19 cellular contexts compared by ENCODE assay signal in the genomic region with DNA sequence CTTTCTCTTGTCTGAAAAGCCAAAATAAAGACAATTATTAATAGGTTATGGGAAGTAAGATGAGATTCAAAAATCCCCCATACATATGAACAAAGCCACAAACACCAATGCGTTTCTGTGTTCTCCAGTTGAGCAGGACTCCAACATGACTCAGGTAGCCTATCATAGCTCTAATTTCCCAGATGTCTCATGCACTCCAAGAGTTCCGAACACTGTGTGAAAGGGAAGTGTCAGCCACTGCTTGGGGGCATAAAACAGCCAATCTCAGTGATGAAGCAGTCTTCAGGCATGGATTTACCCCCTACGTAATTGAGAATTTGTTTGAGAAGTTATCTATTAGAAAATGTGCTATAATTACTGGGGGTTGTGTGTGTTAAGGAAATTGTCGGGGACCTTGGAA.
A peak's percentile ranks its signal among the peaks of the same experiment; 100 is the strongest.
DNase-seq lines count a peak whose midpoint lies in the region; ATAC-seq and TF ChIP-seq lines count a peak whose summit lies in the region.
"Had no signal": no experiment of that assay in that cellular context is flagged by ENCODE, and none has a peak within 500 bp of the region (broad histone marks: within the 10 kb centered on the region; RNA-seq: fewer than 3 reads in every experiment).

No MANE protein-coding gene starts in this region.

- no peak overlapping the region for H3K4ac ChIP-seq in IMR-90 (ENCODE audit: low read depth, low read length)

- no peak overlapping the region for H2BK20ac ChIP-seq in IMR-90 (ENCODE audit: low read depth, low read length)

- H3K27ac Mint-ChIP-seq in stimulated activated naive B cell treated with anti-CD40 and anti-IgM and Interleukin-4, amounts not matched to agents 10 μg/mL and 1 μg/mL and 100 μg/mL, for 72 hours, result no peak overlapping the region
- H3K27ac Mint-ChIP-seq in activated T-helper 1 cell treated with anti-CD3 and anti-CD28 coated beads, Interleukin-12 subunit alpha, Interleukin-12 subunit beta, Interleukin-2, Interleukin-4 antibody, amounts not matched to agents 30 ng/mL and 10 ng/mL and 1 ng/mL, durations not matched to agents 14 hours and 24 hours and 36 hours, result no peak overlapping the region
- H3K27ac Mint-ChIP-seq: IgD-negative memory B cell, nephron progenitor cell had no signal

- H2BK120ac ChIP-seq in IMR-90 (ENCODE audit: low read depth, low read length), result no peak overlapping the region

- H3K9me3 Mint-ChIP-seq in stimulated activated naive B cell treated with anti-CD40 and anti-IgM and Interleukin-4, amounts not matched to agents 10 μg/mL and 1 μg/mL and 100 μg/mL, for 72 hours, result no peaks in the 10 kb centered on the region
- H3K9me3 Mint-ChIP-seq in activated T-helper 1 cell treated with anti-CD3 and anti-CD28 coated beads, Interleukin-12 subunit alpha, Interleukin-12 subunit beta, Interleukin-2, Interleukin-4 antibody, amounts not matched to agents 30 ng/mL and 10 ng/mL and 1 ng/mL, durations not matched to agents 14 hours and 24 hours and 36 hours, result no peaks in the 10 kb centered on the region
- H3K9me3 Mint-ChIP-seq: IgD-negative memory B cell had no signal

- no peaks in the 10 kb centered on the region for H3K36me3 Mint-ChIP-seq in stimulated activated naive B cell treated with anti-CD40 and anti-IgM and Interleukin-4, amounts not matched to agents 10 μg/mL and 1 μg/mL and 100 μg/mL, for 72 hours
- H3K36me3 Mint-ChIP-seq in activated T-helper 1 cell treated with anti-CD3 and anti-CD28 coated beads, Interleukin-12 subunit alpha, Interleukin-12 subunit beta, Interleukin-2, Interleukin-4 antibody, amounts not matched to agents 30 ng/mL and 10 ng/mL and 1 ng/mL, durations not matched to agents 14 hours and 24 hours and 36 hours (ENCODE audit: low read depth), result no peaks in the 10 kb centered on the region
- H3K36me3 Mint-ChIP-seq: IgD-negative memory B cell had no signal

- TF ChIP-seq POLR2A in breast epithelium (IDR thresholded peaks at IDR 0.05), result no peak
- no peak for TF ChIP-seq POLR2A in IMR-90 (IDR thresholded peaks at IDR 0.05; ENCODE audit: low read depth, low read length)

- DNase-seq in mammary epithelial cell (peak; percentile 31), breast epithelium (ENCODE audit: low spot score in 2 of 2) (no peak), IMR-90 (no peak)
- no peak for DNase-seq in stimulated activated naive B cell treated with anti-CD40 and anti-IgM and Interleukin-4, amounts not matched to agents 10 μg/mL and 1 μg/mL and 100 μg/mL, for 72 hours
- DNase-seq in activated T-helper 1 cell treated with anti-CD3 and anti-CD28 coated beads, Interleukin-12 subunit alpha, Interleukin-12 subunit beta, Interleukin-2, Interleukin-4 antibody, amounts not matched to agents 30 ng/mL and 10 ng/mL and 1 ng/mL, durations not matched to agents 14 hours and 24 hours and 36 hours (ENCODE audit: low spot score), result no peak
- DNase-seq in activated naive CD4-positive, alpha-beta T cell (lab: John Stamatoyannopoulos, UW), result no peak
- DNase-seq in stimulated activated CD4-positive, alpha-beta T cell treated with anti-CD3 and anti-CD28 coated beads, Interleukin-1b, Interleukin-23, amount 100 ng/mL, for 48 hours, result no peak
- DNase-seq: activated CD4-positive, alpha-beta T cell treated with anti-CD3 and anti-CD28 coated beads for 1 hour; activated T-cell treated with anti-CD3 and anti-CD28 coated beads, Interleukin-2, amount 50 U/mL, for 1 hour; C1 segment of cervical spinal cord; DMS79 treated with DMSO at 0.1 percent for 48 hours; NCI-H2171 treated with DMSO at 0.1 percent for 48 hours; nephron progenitor cell; NK-92 treated with Interleukin-12 subunit alpha and Interleukin-12 subunit beta, amount 100 ng/mL, for 24 hours had no signal

- TF ChIP-seq CTCF in mammary epithelial cell (conservative IDR thresholded peaks at IDR 0.05 in 1 of 2, IDR thresholded peaks at IDR 0.05 in 1 of 2; ENCODE audit: extremely low read depth in 1 of 2, insufficient read depth in 1 of 2, low read depth in 1 of 2, low read length in 2 of 2) (no peak), breast epithelium (IDR thresholded peaks at IDR 0.05) (no peak), IMR-90 (conservative IDR thresholded peaks at IDR 0.05; ENCODE audit: low read depth, low read length) (no peak)

- ATAC-seq in HG02610 (IDR thresholded peaks at IDR 0.05; ENCODE audit: unreplicated experiment) (peak; percentile 36), IMR-90 (ENCODE audit: low read depth) (no peak)
- peak; percentile 33 to 43 for ATAC-seq in stimulated activated naive B cell treated with anti-CD40 and anti-IgM and Interleukin-4, amounts not matched to agents 10 μg/mL and 1 μg/mL and 100 μg/mL, for 72 hours (replicated peaks)
- ATAC-seq: Right ventricle myocardium inferior had no signal

- TF ChIP-seq RAD21 in IMR-90 (IDR thresholded peaks at IDR 0.05; ENCODE audit: low read length), result no peak

- H2AFZ ChIP-seq in mammary epithelial cell (ENCODE audit: low read depth, low read length) (peak overlapping the region; percentile 6), IMR-90 (replicated peaks; ENCODE audit: low read length, poor library complexity) (peak overlapping the region; percentile 63)

- no peak overlapping the region for H4K5ac ChIP-seq in IMR-90 (ENCODE audit: low read depth, low read length)

- CTCF ChIA-PET in mammary epithelial cell (lab: Charles Lee; ENCODE audit: low non-redundant PET), result no interaction called here
- CTCF ChIA-PET in IMR-90 (lab: Yijun Ruan, JAX), result no interaction called here

- no peaks in the 10 kb centered on the region for H3K79me1 ChIP-seq in IMR-90 (ENCODE audit: low read depth in 1 of 2, low read length in 2 of 2)

- H3K4me3 ChIP-seq in mammary epithelial cell (replicated peaks in 1 of 3; ENCODE audit: insufficient read depth in 1 of 3, low read depth in 2 of 3, low read length in 3 of 3) (no peak overlapping the region), breast epithelium (no peak overlapping the region), IMR-90 (ENCODE audit: insufficient read depth, low read depth, low read length) (no peak overlapping the region)
- H3K4me3 ChIP-seq: suprapubic skin had no signal

- no peak overlapping the region for H2AK9ac ChIP-seq in IMR-90 (replicated peaks; ENCODE audit: low read depth, low read length, poor library complexity)

- no peak overlapping the region for H3K18ac ChIP-seq in IMR-90 (ENCODE audit: low read depth, low read length)

- H3K36me3 ChIP-seq in mammary epithelial cell (ENCODE audit: insufficient read depth, low read length) (no peaks in the 10 kb centered on the region), breast epithelium (no peaks in the 10 kb centered on the region), IMR-90 (ENCODE audit: control insufficient read depth, insufficient read depth, low read length) (no peaks in the 10 kb centered on the region)
- H3K36me3 ChIP-seq: suprapubic skin had no signal

- H3K9ac ChIP-seq in mammary epithelial cell (ENCODE audit: insufficient read depth, low read length) (no peak overlapping the region), IMR-90 (ENCODE audit: low read depth, low read length) (no peak overlapping the region)

- H3K79me2 ChIP-seq in mammary epithelial cell (ENCODE audit: insufficient read depth, low read length), result no peaks in the 10 kb centered on the region

- H2AK5ac ChIP-seq in IMR-90 (ENCODE audit: low read depth, low read length), result no peak overlapping the region

- intact Hi-C loops in mammary epithelial cell (cut with micrococcal nuclease) (no loop called here), breast epithelium (cut with DNase I; ENCODE audit: low total_unique reads) (no loop called here), IMR-90 (cut with micrococcal nuclease) (no loop called here)
- intact Hi-C loops in activated T-helper 1 cell treated with anti-CD3 and anti-CD28 coated beads, Interleukin-12 subunit alpha, Interleukin-12 subunit beta, Interleukin-2, Interleukin-4 antibody, amounts not matched to agents 30 ng/mL and 10 ng/mL and 1 ng/mL, durations not matched to agents 14 hours and 24 hours and 36 hours (cut with micrococcal nuclease), result no loop called here

- in situ Hi-C loops in mammary epithelial cell (cut with MboI; ENCODE audit: low sequenced_read_pairs in 2 of 2) (no loop called here), IMR-90 (cut with MboI; ENCODE audit: low sequenced_read_pairs) (no loop called here)

- POLR2A ChIA-PET in IMR-90 (lab: Charles Lee; ENCODE audit: unreplicated experiment), result no interaction called here

- dilution Hi-C loops in mammary epithelial cell (cut with HindIII; ENCODE audit: low sequenced_read_pairs), result no loop called here
- dilution Hi-C loops in IMR-90 (cut with HindIII; ENCODE audit: low sequenced_read_pairs, unreplicated experiment), result no loop called here

- no peak overlapping the region for H4K91ac ChIP-seq in IMR-90 (ENCODE audit: insufficient read depth, low read depth, low read length)

- H3K56ac ChIP-seq in IMR-90 (ENCODE audit: extremely low read depth, insufficient read depth, low read length), result no peak overlapping the region

- H3K4me1 Mint-ChIP-seq in stimulated activated naive B cell treated with anti-CD40 and anti-IgM and Interleukin-4, amounts not matched to agents 10 μg/mL and 1 μg/mL and 100 μg/mL, for 72 hours, result peaks cover 0 to 3% of the 10 kb centered on the region in 2 donors
- H3K4me1 Mint-ChIP-seq in activated T-helper 1 cell treated with anti-CD3 and anti-CD28 coated beads, Interleukin-12 subunit alpha, Interleukin-12 subunit beta, Interleukin-2, Interleukin-4 antibody, amounts not matched to agents 30 ng/mL and 10 ng/mL and 1 ng/mL, durations not matched to agents 14 hours and 24 hours and 36 hours (ENCODE audit: low read depth), result no peaks in the 10 kb centered on the region
- H3K4me1 Mint-ChIP-seq: IgD-negative memory B cell had no signal

- H4K20me1 ChIP-seq in mammary epithelial cell (ENCODE audit: insufficient read depth, low read length) (no peaks in the 10 kb centered on the region), IMR-90 (ENCODE audit: insufficient read depth, low read length) (no peaks in the 10 kb centered on the region)

- BruUV-seq in mammary epithelial cell (replicated peaks; lab: Mats Ljungman, UMichigan) (no TSS peak), IMR-90 (replicated peaks; lab: Mats Ljungman, UMichigan) (no TSS peak)

- no peaks in the 10 kb centered on the region for H3K9me1 ChIP-seq in IMR-90 (ENCODE audit: insufficient read depth, low read length)

- H3K27me3 ChIP-seq in mammary epithelial cell (ENCODE audit: insufficient read depth, low read length) (no peaks in the 10 kb centered on the region), breast epithelium (no peaks in the 10 kb centered on the region), IMR-90 (ENCODE audit: control insufficient read depth, insufficient read depth, low read length) (no peaks in the 10 kb centered on the region)
- H3K27me3 ChIP-seq: suprapubic skin had no signal

- no peak overlapping the region for H4K8ac ChIP-seq in IMR-90 (ENCODE audit: low read depth in 2 of 2, low read length in 2 of 2)

- H3K27ac ChIP-seq in mammary epithelial cell (ENCODE audit: insufficient read depth, low read depth, low read length) (no peak overlapping the region), breast epithelium (no peak overlapping the region), IMR-90 (ENCODE audit: insufficient read depth, low read length) (no peak overlapping the region)
- H3K27ac ChIP-seq: 22Rv1, suprapubic skin had no signal

- H3K4me3 Mint-ChIP-seq in stimulated activated naive B cell treated with anti-CD40 and anti-IgM and Interleukin-4, amounts not matched to agents 10 μg/mL and 1 μg/mL and 100 μg/mL, for 72 hours, result no peak overlapping the region
- H3K4me3 Mint-ChIP-seq in activated T-helper 1 cell treated with anti-CD3 and anti-CD28 coated beads, Interleukin-12 subunit alpha, Interleukin-12 subunit beta, Interleukin-2, Interleukin-4 antibody, amounts not matched to agents 30 ng/mL and 10 ng/mL and 1 ng/mL, durations not matched to agents 14 hours and 24 hours and 36 hours, result no peak overlapping the region
- H3K4me3 Mint-ChIP-seq: IgD-negative memory B cell, nephron progenitor cell had no signal

- no peak overlapping the region for H3K23ac ChIP-seq in IMR-90 (ENCODE audit: low read depth, low read length)

- no peak overlapping the region for H2BK5ac ChIP-seq in IMR-90 (ENCODE audit: low read depth, low read length, poor library complexity, severe bottlenecking)

- H3K9me3 ChIP-seq in mammary epithelial cell (replicated peaks; ENCODE audit: insufficient read depth, low read length) (no peaks in the 10 kb centered on the region), breast epithelium (peaks cover 0 to 6% of the 10 kb centered on the region in 2 donors), IMR-90 (ENCODE audit: control insufficient read depth, insufficient read depth, low read length) (no peaks in the 10 kb centered on the region)
- H3K9me3 ChIP-seq: suprapubic skin had no signal

- 81% methylated on average over 4 of the region's 4 CpGs for WGBS in mammary epithelial cell (ENCODE audit: low coverage, missing lambda C conversion rate)
- WGBS in IMR-90 (ENCODE audit: extremely low coverage in 2 of 2, insufficient read length in 1 of 2), 2 experiments, result 58% methylated on average over 2 of the region's 4 CpGs; no CpG with 5 or more reads in 1 of the 2 experiments

- H2BK15ac ChIP-seq in IMR-90 (ENCODE audit: low read depth, low read length), result no peak overlapping the region

- H3K4me2 ChIP-seq in mammary epithelial cell (ENCODE audit: insufficient read depth, low read depth, low read length), result no peak overlapping the region
- no peak overlapping the region for H3K4me2 ChIP-seq in IMR-90 (ENCODE audit: low read depth, low read length)

- H3K4me1 ChIP-seq in mammary epithelial cell (ENCODE audit: insufficient read depth, low read length) (peaks cover 18% of the 10 kb centered on the region), breast epithelium (no peaks in the 10 kb centered on the region), IMR-90 (ENCODE audit: control insufficient read depth, insufficient read depth, low read length) (no peaks in the 10 kb centered on the region)

- H3K14ac ChIP-seq in IMR-90 (replicated peaks; ENCODE audit: low read depth, low read length), result no peak overlapping the region

- no peaks in the 10 kb centered on the region for H3K27me3 Mint-ChIP-seq in stimulated activated naive B cell treated with anti-CD40 and anti-IgM and Interleukin-4, amounts not matched to agents 10 μg/mL and 1 μg/mL and 100 μg/mL, for 72 hours
- H3K27me3 Mint-ChIP-seq in activated T-helper 1 cell treated with anti-CD3 and anti-CD28 coated beads, Interleukin-12 subunit alpha, Interleukin-12 subunit beta, Interleukin-2, Interleukin-4 antibody, amounts not matched to agents 30 ng/mL and 10 ng/mL and 1 ng/mL, durations not matched to agents 14 hours and 24 hours and 36 hours (ENCODE audit: insufficient read depth), result no peaks in the 10 kb centered on the region
- H3K27me3 Mint-ChIP-seq: IgD-negative memory B cell had no signal
